ENCODE assay signal across 8 cellular contexts in genomic region chr14:56659964-56660551, GRCh38.
DNase-seq lines count a peak whose midpoint lies in the region; TF ChIP-seq lines count a peak whose summit lies in the region.

No MANE protein-coding gene starts in this region.

- H3K9me3 Mint-ChIP-seq in CD14-positive monocyte = peaks cover 0 to 3% (median 0%) of the 10 kb centered on the region in 7 donors

- no peak overlapping the region for H3K27ac Mint-ChIP-seq in CD14-positive monocyte

- intact Hi-C loops in CD14-positive monocyte (cut with micrococcal nuclease) = no loop called here

- H3K27me3 Mint-ChIP-seq in CD14-positive monocyte (ENCODE audit: low read depth in 3 of 3) = peaks cover 0 to 4% (median 4%) of the 10 kb centered on the region in 3 donors

- no peaks in the 10 kb centered on the region for H3K36me3 Mint-ChIP-seq in CD14-positive monocyte

- H3K4me1 Mint-ChIP-seq in CD14-positive monocyte = no peaks in the 10 kb centered on the region

- TF ChIP-seq CTCF in CD14-positive monocyte (IDR thresholded peaks at IDR 0.05) = peak; percentile 44

- H3K4me3 Mint-ChIP-seq in CD14-positive monocyte = no peak overlapping the region

- DNase-seq in CD14-positive monocyte (ENCODE audit: low spot score) (no peak), H4 (ENCODE audit: low spot score) (peak; percentile 57), NCI-H2196 (lab: John Stamatoyannopoulos, UW; ENCODE audit: unreplicated experiment) (peak; percentile 69), astrocyte of the hippocampus (ENCODE audit: low read depth, low spot score) (peak; percentile 66), left kidney (ENCODE audit: low read depth, low spot score) (peak; percentile 72), GOT3 (lab: John Stamatoyannopoulos, UW) (no peak), 8988T (no peak), GM19240 (ENCODE audit: insufficient read length, low spot score) (no peak)

Comparison
In these comparisons a context has a peak if more than half of its experiments do, and no peak if none do; other contexts are left out.
1. DNase-seq: peak in H4 (single experiment), NCI-H2196 (single experiment), astrocyte of the hippocampus (single experiment) and left kidney (single experiment); none in CD14-positive monocyte (single experiment), GOT3 (single experiment), 8988T (single experiment) and GM19240 (single experiment).